1 cellular context compared by ENCODE assay signal in the genomic region with DNA sequence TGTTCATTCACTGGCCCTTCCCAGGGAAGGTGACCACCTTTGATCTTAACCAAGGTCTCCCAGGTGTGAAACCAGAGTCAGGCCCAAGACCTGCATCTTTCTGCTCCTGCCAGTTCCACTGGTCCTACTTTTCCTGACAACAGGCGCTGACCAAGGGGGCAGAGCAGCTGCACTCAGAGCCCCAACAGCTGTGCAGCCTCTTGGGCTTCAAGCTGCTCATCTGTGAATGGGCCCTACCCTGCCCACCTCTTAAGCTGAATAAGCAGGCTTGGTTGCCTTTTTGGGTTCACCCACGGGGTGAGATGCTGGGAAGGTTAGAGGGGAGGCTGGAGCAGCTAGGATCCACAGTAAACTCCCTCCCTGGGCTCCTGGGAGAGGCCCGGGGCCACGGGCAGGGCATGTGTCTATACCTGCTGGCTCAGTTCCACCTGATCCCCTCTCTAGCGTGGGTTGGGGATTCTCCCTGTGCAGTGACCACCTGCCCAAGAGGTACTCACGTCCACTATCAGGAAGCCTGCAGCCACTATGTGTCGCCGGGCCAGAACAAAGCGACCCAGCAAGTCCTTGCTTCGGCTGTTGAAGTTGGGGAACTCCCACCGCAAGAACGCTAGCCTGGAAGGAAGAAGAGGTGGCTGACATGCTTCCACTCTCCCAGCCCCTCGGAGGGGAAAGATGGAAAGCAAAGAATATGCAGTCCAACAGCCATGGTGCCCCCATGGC.
TF ChIP-seq lines count a peak whose summit lies in the region.

No MANE protein-coding gene starts in this region.

TF ChIP-seq in HepG2, 621 proteins besides CTCF, POLR2A, EP300 and RAD21:
- TF ChIP-seq ZNF616 (CRISPR knock-in tag; IDR thresholded peaks at IDR 0.05; ENCODE audit: low read depth) (no peak), JUN (CRISPR knock-in tag; IDR thresholded peaks at IDR 0.05) (no peak), MEIS1 (CRISPR knock-in tag; IDR thresholded peaks at IDR 0.05; ENCODE audit: borderline replicate concordance) (no peak), FOSL2 (CRISPR knock-in tag; IDR thresholded peaks at IDR 0.05) (no peak), U2AF1 (optimal IDR thresholded peaks at IDR 0.05; ENCODE audit: low read depth, low read length) (no peak), RFX5 (IDR thresholded peaks at IDR 0.05; ENCODE audit: low read depth, low read length) (no peak), ZNF775 (CRISPR knock-in tag; IDR thresholded peaks at IDR 0.05; ENCODE audit: borderline replicate concordance) (no peak), FOXK2 (IDR thresholded peaks at IDR 0.05) (no peak), NFIC (IDR thresholded peaks at IDR 0.05; ENCODE audit: low read length) (no peak), ZZZ3 (CRISPR knock-in tag; IDR thresholded peaks at IDR 0.05; ENCODE audit: borderline replicate concordance) (no peak), MATR3 (CRISPR knock-in tag; IDR thresholded peaks at IDR 0.05) (no peak), ZNF460 (CRISPR knock-in tag; IDR thresholded peaks at IDR 0.05; ENCODE audit: borderline replicate concordance) (no peak)
